In the genomic region with DNA sequence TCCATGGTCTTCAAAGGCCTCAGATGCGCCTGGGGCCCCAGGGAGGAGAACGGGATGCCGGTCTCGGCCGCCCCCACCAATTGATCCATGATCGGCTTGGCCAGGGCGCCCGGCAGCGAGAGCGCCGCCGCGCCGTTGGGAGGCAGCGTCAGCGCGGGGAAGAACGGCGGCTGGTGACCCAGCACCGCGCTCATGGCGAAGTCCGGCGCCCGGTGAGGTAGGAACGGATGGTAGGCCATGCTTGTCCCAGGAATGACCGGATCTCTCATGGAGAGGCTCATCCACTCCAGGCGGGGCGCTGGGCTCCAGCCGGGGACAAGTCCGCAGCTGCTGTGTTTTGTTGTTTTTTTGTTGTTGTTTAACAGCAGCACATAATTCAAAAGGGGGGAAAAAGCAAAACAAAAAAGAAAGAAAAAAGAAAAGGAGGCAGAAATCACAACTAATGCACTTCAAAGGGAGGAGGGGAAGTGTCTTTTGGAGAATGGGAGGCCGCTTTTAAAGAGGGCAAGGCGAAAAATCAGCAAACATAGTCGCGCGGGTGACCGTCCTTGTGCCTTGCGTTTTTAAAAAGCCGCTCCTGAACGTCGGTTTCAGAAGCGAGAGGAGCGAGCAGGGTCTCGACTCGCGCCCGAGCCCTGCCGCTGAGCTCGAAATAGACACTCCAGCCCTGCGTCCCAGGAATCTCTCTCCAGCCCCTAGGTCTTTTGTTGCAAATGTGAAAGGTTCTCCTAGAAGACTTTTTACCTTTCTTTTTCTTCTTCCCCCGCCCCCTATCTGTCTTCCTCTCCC, we compare ENCODE assay signal across 8 cellular contexts. TPM values are rescaled to one million over a fixed set of nuclear protein-coding genes. Genes with fewer than 3 reads are reported as not detected.
DNase-seq lines count a peak whose midpoint lies in the region; TF ChIP-seq lines count a peak whose summit lies in the region.

No MANE protein-coding gene starts in this region.

- no peak for TF ChIP-seq EP300 in stomach (IDR thresholded peaks at IDR 0.05)

- no peaks in the 10 kb centered on the region for H3K36me3 Mint-ChIP-seq in activated T-cell treated with anti-CD3 and anti-CD28 coated beads, Interleukin-2, amount 50 U/mL, for 24 hours (ENCODE audit: low read depth)

- H3K36me3 ChIP-seq in adipocyte (ENCODE audit: control insufficient read depth, insufficient read depth, low read length, severe bottlenecking), result peaks cover 11% of the 10 kb centered on the region
- no peaks in the 10 kb centered on the region for H3K36me3 ChIP-seq in stomach

- WGBS in stomach, 5 donors, result 2 to 9% (median 4%) methylated on average over 26 to 51 of the region's 51 CpGs

- DNase-seq in activated T-cell treated with anti-CD3 and anti-CD28 coated beads, Interleukin-2, amount 50 U/mL, for 24 hours, result no peak
- no peak for DNase-seq in activated T-cell treated with anti-CD3 and anti-CD28 coated beads, Interleukin-2, amount 50 U/mL, for 1 hour
- peak; percentile 58 for DNase-seq in adipocyte (ENCODE audit: low read depth)
- DNase-seq in islet precursor cell, result peak; percentile 67
- peak; percentile 46 for DNase-seq in stomach
- DNase-seq in stimulated activated naive CD4-positive, alpha-beta T cell (lab: John Stamatoyannopoulos, UW), result no peak
- no peak for DNase-seq in NCI-H1417 treated with DMSO at 0.1 percent for 48 hours (lab: John Stamatoyannopoulos, UW)
- DNase-seq in epidermal melanocyte (ENCODE audit: insufficient read length, low spot score), result no peak

- H3K9ac ChIP-seq in adipocyte (ENCODE audit: low read length), result peak overlapping the region; percentile 98

- intact Hi-C loops in stomach (cut with DNase I; ENCODE audit: low total_unique reads), result no loop called here

- peaks cover 96% of the 10 kb centered on the region for H3K27me3 Mint-ChIP-seq in activated T-cell treated with anti-CD3 and anti-CD28 coated beads, Interleukin-2, amount 50 U/mL, for 24 hours

- peaks cover 3% of the 10 kb centered on the region for H3K9me3 Mint-ChIP-seq in activated T-cell treated with anti-CD3 and anti-CD28 coated beads, Interleukin-2, amount 50 U/mL, for 24 hours

- TF ChIP-seq CTCF in stomach (IDR thresholded peaks at IDR 0.05), result no peak

- TF ChIP-seq POLR2A in stomach (IDR thresholded peaks at IDR 0.05), result no peak

- peak overlapping the region; percentile 29 for H3K27ac Mint-ChIP-seq in activated T-cell treated with anti-CD3 and anti-CD28 coated beads, Interleukin-2, amount 50 U/mL, for 24 hours

- H3K4me3 Mint-ChIP-seq in activated T-cell treated with anti-CD3 and anti-CD28 coated beads, Interleukin-2, amount 50 U/mL, for 24 hours, result peak overlapping the region; percentile 71

- H3K9me3 ChIP-seq in adipocyte (ENCODE audit: control insufficient read depth, low read length) (no peaks in the 10 kb centered on the region), stomach (no peaks in the 10 kb centered on the region)

- peak overlapping the region; percentile 52 to 90 (median 87) for H3K27ac ChIP-seq in stomach

- H3K4me1 Mint-ChIP-seq in activated T-cell treated with anti-CD3 and anti-CD28 coated beads, Interleukin-2, amount 50 U/mL, for 24 hours (ENCODE audit: low read depth), result peaks cover 38% of the 10 kb centered on the region

- H3K4me1 ChIP-seq in adipocyte (ENCODE audit: control insufficient read depth, insufficient read depth, low read length), result peaks cover 15% of the 10 kb centered on the region
- peaks cover 13 to 43% (median 42%) of the 10 kb centered on the region in 4 donors for H3K4me1 ChIP-seq in stomach

- no peaks in the 10 kb centered on the region for H3K27me3 ChIP-seq in adipocyte (replicated peaks; ENCODE audit: control insufficient read depth, insufficient read depth, low read length)
- peaks cover 0 to 100% (median 48%) of the 10 kb centered on the region in 3 donors for H3K27me3 ChIP-seq in stomach

- H3K4me3 ChIP-seq in adipocyte (ENCODE audit: low read length), result peak overlapping the region; percentile 98
- peak overlapping the region; percentile 46 to 58 (median 51) for H3K4me3 ChIP-seq in stomach

RNA-seq across cellular contexts. Expression of a gene that starts 0.9 kb away (rescaled TPM):
- total RNA-seq in stomach, result 10 to 100 TPM in 2 of 5 donors, 1 to 10 TPM in 2, not detected in 1; 5.7 to 12.7 (median 10.3) TPM
- polyA plus RNA-seq in stomach, result 1 to 10 TPM; 2.5 to 4.9 (median 3.5) TPM

Comparison
In these comparisons a context has a peak if more than half of its experiments do, and no peak if none do; other contexts are left out.
1. DNase-seq: peak in adipocyte (single experiment), islet precursor cell (single experiment) and stomach (single experiment); none in activated T-cell treated with anti-CD3 and anti-CD28 coated beads, Interleukin-2, amount 50 U/mL, for 24 hours (single experiment), activated T-cell treated with anti-CD3 and anti-CD28 coated beads, Interleukin-2, amount 50 U/mL, for 1 hour (single experiment), stimulated activated naive CD4-positive, alpha-beta T cell (0 of 6), NCI-H1417 treated with DMSO at 0.1 percent for 48 hours (single experiment) and epidermal melanocyte (single experiment).